Comparison of ENCODE assay signal across 19 cellular contexts in genomic region chr4:7322166-7322991, GRCh38.
A peak's percentile ranks its signal among the peaks of the same experiment; 100 is the strongest.
DNase-seq lines count a peak whose midpoint lies in the region; ATAC-seq, FAIRE-seq and TF ChIP-seq lines count a peak whose summit lies in the region.
"Had no signal": no experiment of that assay in that cellular context is flagged by ENCODE, and none has a peak within 500 bp of the region (broad histone marks: within the 10 kb centered on the region; RNA-seq: fewer than 3 reads in every experiment).

No MANE protein-coding gene starts in this region.

- peaks cover 7 to 38% (median 20%) of the 10 kb centered on the region in 5 experiments for H3K9me3 Mint-ChIP-seq in brain

- DNase-seq in kidney (peak; percentile 77), psoas muscle (peak; percentile 9 to 44), NCI-H128 (lab: John Stamatoyannopoulos, UW; ENCODE audit: unreplicated experiment) (no peak), NCI-H1092 (lab: John Stamatoyannopoulos, UW) (no peak)
- DNase-seq in activated naive CD4-positive, alpha-beta T cell (lab: John Stamatoyannopoulos, UW) = no peak
- DNase-seq: activated CD4-positive, alpha-beta T cell treated with anti-CD3 and anti-CD28 coated beads for 36 hours; activated naive CD4-positive, alpha-beta T cell treated with anti-CD3 and anti-CD28 coated beads, Interleukin-2, amount 10 ng/mL, durations not matched to agents 7 days and 5 days; Calu3; central memory CD4-positive, alpha-beta T cell; GDM1; immature natural killer cell; SHP77; stimulated activated naive CD8-positive, alpha-beta T cell treated with anti-CD3 and anti-CD28 coated beads, Interleukin-15, amount 100 ng/mL, for 72 hours had no signal

- H3K4me1 Mint-ChIP-seq in brain = peaks cover 39% of the 10 kb centered on the region
- H3K4me1 Mint-ChIP-seq: activated CD4-positive, alpha-beta T cell treated with anti-CD3 and anti-CD28 coated beads for 36 hours; activated naive CD4-positive, alpha-beta T cell treated with anti-CD3 and anti-CD28 coated beads, Interleukin-2, amount 10 ng/mL, durations not matched to agents 7 days and 5 days had no signal

- FAIRE-seq in kidney (lab: Jason Lieb, UNC) = no peak
- FAIRE-seq: endometrium had no signal

- H3K27ac Mint-ChIP-seq in brain = peak overlapping the region in 4 of 5 experiments; percentile 48 to 92 (median 80)
- H3K27ac Mint-ChIP-seq: activated CD4-positive, alpha-beta T cell treated with anti-CD3 and anti-CD28 coated beads for 36 hours; activated naive CD4-positive, alpha-beta T cell treated with anti-CD3 and anti-CD28 coated beads, Interleukin-2, amount 10 ng/mL, durations not matched to agents 7 days and 5 days; stimulated activated naive CD8-positive, alpha-beta T cell treated with anti-CD3 and anti-CD28 coated beads, Interleukin-15, amount 100 ng/mL, for 72 hours; T-helper 2 cell treated with Interferon-gamma antibody and Interleukin-4, amounts not matched to agents 5 μg/mL and 100 μg/mL, for 36 hours had no signal

- H3K36me3 ChIP-seq in HUES64 (ENCODE audit: insufficient read depth, low read length) (no peaks in the 10 kb centered on the region), kidney (ENCODE audit: control insufficient read depth in 1 of 2, insufficient read depth in 2 of 2, low read length in 2 of 2) (no peaks in the 10 kb centered on the region), psoas muscle (ENCODE audit: insufficient read depth in 1 of 2, low read depth in 1 of 2) (no peaks in the 10 kb centered on the region)

- H3K9me3 ChIP-seq in HUES64 (ENCODE audit: insufficient read depth, low read depth, low read length) (no peaks in the 10 kb centered on the region), kidney (ENCODE audit: control insufficient read depth in 1 of 2, low read length in 2 of 2) (peaks cover 0 to 5% of the 10 kb centered on the region in 2 donors), psoas muscle (peaks cover 8% of the 10 kb centered on the region)

- H3K27me3 Mint-ChIP-seq in brain = peaks cover 2% of the 10 kb centered on the region
- H3K27me3 Mint-ChIP-seq: activated naive CD4-positive, alpha-beta T cell treated with anti-CD3 and anti-CD28 coated beads, Interleukin-2, amount 10 ng/mL, durations not matched to agents 7 days and 5 days had no signal

- H3K4me3 ChIP-seq in HUES64 (ENCODE audit: low read length) (no peak overlapping the region), kidney (ENCODE audit: low read length in 2 of 2) (no peak overlapping the region), psoas muscle (no peak overlapping the region)

- TF ChIP-seq CTCF in brain (conservative IDR thresholded peaks at IDR 0.05) = no peak
- no peak for TF ChIP-seq CTCF in kidney (IDR thresholded peaks at IDR 0.05; ENCODE audit: borderline replicate concordance, extremely low read depth, insufficient read depth)
- no peak for TF ChIP-seq CTCF in psoas muscle (IDR thresholded peaks at IDR 0.05)

- intact Hi-C loops in kidney (cut with DNase I) (no loop called here), psoas muscle (cut with DNase I) (no loop called here)

- H3K27ac ChIP-seq in HUES64 (ENCODE audit: low read depth, low read length) (0 out of 2 replicates have a peak overlapping the region, but pooled peaks have one; percentile 29), kidney (ENCODE audit: low read depth in 2 of 2, low read length in 2 of 2) (no peak overlapping the region), psoas muscle (no peak overlapping the region)
- H3K27ac ChIP-seq: parathyroid adenoma had no signal

- ATAC-seq in psoas muscle (no peak), HG03139 (IDR thresholded peaks at IDR 0.05; ENCODE audit: unreplicated experiment) (no peak)
- ATAC-seq: activated CD4-positive, alpha-beta T cell treated with anti-CD3 and anti-CD28 coated beads for 36 hours; stimulated activated naive CD8-positive, alpha-beta T cell treated with anti-CD3 and anti-CD28 coated beads, Interleukin-15, amount 100 ng/mL, for 72 hours had no signal

- H3K4me1 ChIP-seq in HUES64 (ENCODE audit: insufficient read depth, low read length) = peaks cover 4% of the 10 kb centered on the region; the same call in 1 of the 2 replicates
- no peaks in the 10 kb centered on the region for H3K4me1 ChIP-seq in kidney (ENCODE audit: control insufficient read depth in 1 of 2, insufficient read depth in 1 of 2, low read depth in 1 of 2, low read length in 2 of 2)
- no peaks in the 10 kb centered on the region for H3K4me1 ChIP-seq in psoas muscle
- H3K4me1 ChIP-seq: parathyroid adenoma had no signal

- peak overlapping the region in 1 of 5 experiments; percentile 41 for H3K4me3 Mint-ChIP-seq in brain
- H3K4me3 Mint-ChIP-seq: activated CD4-positive, alpha-beta T cell treated with anti-CD3 and anti-CD28 coated beads for 36 hours; activated naive CD4-positive, alpha-beta T cell treated with anti-CD3 and anti-CD28 coated beads, Interleukin-2, amount 10 ng/mL, durations not matched to agents 7 days and 5 days; immature natural killer cell; stimulated activated naive CD8-positive, alpha-beta T cell treated with anti-CD3 and anti-CD28 coated beads, Interleukin-15, amount 100 ng/mL, for 72 hours; T-helper 2 cell treated with Interferon-gamma antibody and Interleukin-4, amounts not matched to agents 5 μg/mL and 100 μg/mL, for 36 hours had no signal

- 70% methylated on average over 18 of the region's 18 CpGs for WGBS in HUES64
- 52 to 67% (median 66%) methylated on average over 17 to 18 of the region's 18 CpGs for WGBS in psoas muscle, 3 donors

- peaks cover 40% of the 10 kb centered on the region for H3K36me3 Mint-ChIP-seq in brain
- H3K36me3 Mint-ChIP-seq: activated naive CD4-positive, alpha-beta T cell treated with anti-CD3 and anti-CD28 coated beads, Interleukin-2, amount 10 ng/mL, durations not matched to agents 7 days and 5 days had no signal

- H3K27me3 ChIP-seq in HUES64 (ENCODE audit: insufficient read depth, low read length) (no peaks in the 10 kb centered on the region), psoas muscle (ENCODE audit: insufficient read depth in 3 of 3, low read length in 2 of 3) (peaks cover 0 to 9% (median 4%) of the 10 kb centered on the region in 3 donors)

- H3K9ac ChIP-seq in HUES64 (ENCODE audit: low read depth, low read length) (no peak overlapping the region), kidney (ENCODE audit: low read length in 2 of 2) (no peak overlapping the region)
- H3K9ac ChIP-seq: parathyroid adenoma had no signal

Comparison
In these comparisons a context has a peak if more than half of its experiments do, and no peak if none do; other contexts are left out.
1. DNase-seq: peak in kidney (single experiment) and psoas muscle (2 of 2); none in NCI-H128 (single experiment), activated naive CD4-positive, alpha-beta T cell (0 of 4) and NCI-H1092 (single experiment).